In the genomic region with DNA sequence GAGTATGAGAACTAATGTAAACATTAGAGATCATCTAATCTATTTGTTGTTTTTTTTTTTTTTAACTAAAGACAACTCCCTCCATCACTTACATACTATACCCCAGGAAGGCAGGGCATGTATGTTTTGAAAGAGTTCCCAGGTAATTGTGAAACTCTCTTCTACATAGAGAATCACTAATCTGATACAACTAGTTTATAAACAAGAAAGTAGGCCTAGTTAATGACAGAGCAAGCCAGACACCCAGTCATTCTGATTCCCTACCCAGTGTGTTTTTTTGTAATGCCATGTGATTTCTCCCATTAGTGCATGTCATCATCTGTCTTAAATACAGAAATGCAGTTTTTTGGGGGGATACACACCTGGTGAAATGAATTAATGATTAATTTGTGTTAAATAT, we compare ENCODE assay signal across 16 cellular contexts.
DNase-seq lines count a peak whose midpoint lies in the region; ATAC-seq and TF ChIP-seq lines count a peak whose summit lies in the region.
"Had no signal": no experiment of that assay in that cellular context is flagged by ENCODE, and none has a peak within 500 bp of the region (broad histone marks: within the 10 kb centered on the region; RNA-seq: fewer than 3 reads in every experiment).

No MANE protein-coding gene starts in this region.

- no peak overlapping the region for H3K4me3 ChIP-seq in LNCaP clone FGC (ENCODE audit: low read depth, low read length)
- no peak overlapping the region for H3K4me3 ChIP-seq in ascending aorta
- H3K4me3 ChIP-seq: K562 had no signal

- H3K4me1 ChIP-seq in ascending aorta, result no peaks in the 10 kb centered on the region
- H3K4me1 ChIP-seq: BE2C had no signal

- H3K36me3 Mint-ChIP-seq in activated naive CD8-positive, alpha-beta T cell, result peaks cover 16% of the 10 kb centered on the region
- H3K36me3 Mint-ChIP-seq in activated naive CD8-positive, alpha-beta T cell treated with anti-CD3 and anti-CD28 coated beads, Interleukin-2, amount 50 U/mL, for 24 hours (ENCODE audit: low read depth), result peaks cover 22% of the 10 kb centered on the region
- peaks cover 5 to 55% (median 39%) of the 10 kb centered on the region in 3 donors for H3K36me3 Mint-ChIP-seq in immature natural killer cell

- no peak for ATAC-seq in activated naive CD8-positive, alpha-beta T cell treated with anti-CD3 and anti-CD28 coated beads, Interleukin-2, amount 50 U/mL, for 24 hours
- ATAC-seq: K562 had no signal

- H3K27ac Mint-ChIP-seq in activated naive CD8-positive, alpha-beta T cell, result peak overlapping the region; percentile 58
- no peak overlapping the region for H3K27ac Mint-ChIP-seq in activated naive CD8-positive, alpha-beta T cell treated with anti-CD3 and anti-CD28 coated beads, Interleukin-2, amount 50 U/mL, for 24 hours
- H3K27ac Mint-ChIP-seq in immature natural killer cell, result peak overlapping the region in 4 of 6 donors; percentile 33 to 67 (median 51)
- H3K27ac Mint-ChIP-seq: HFFc6 had no signal

- H3K4me1 Mint-ChIP-seq in activated naive CD8-positive, alpha-beta T cell (ENCODE audit: low read depth), result peaks cover 38% of the 10 kb centered on the region
- peaks cover 18% of the 10 kb centered on the region for H3K4me1 Mint-ChIP-seq in activated naive CD8-positive, alpha-beta T cell treated with anti-CD3 and anti-CD28 coated beads, Interleukin-2, amount 50 U/mL, for 24 hours
- peaks cover 14 to 37% of the 10 kb centered on the region in 2 donors for H3K4me1 Mint-ChIP-seq in immature natural killer cell

- DNase-seq in activated naive CD8-positive, alpha-beta T cell treated with anti-CD3 and anti-CD28 coated beads, Interleukin-2, amount 50 U/mL, for 24 hours, result no peak
- DNase-seq in LNCaP clone FGC (ENCODE audit: low read depth) (peak; percentile 59), immature natural killer cell (no peak), NOMO-1 treated with dmso at 0.1 percent for 144 hours (lab: John Stamatoyannopoulos, UW; ENCODE audit: unreplicated experiment) (no peak), ascending aorta (ENCODE audit: low spot score in 2 of 2) (no peak), HUDEP-2 (lab: John Stamatoyannopoulos, UW; ENCODE audit: unreplicated experiment in 76 of 76) (no peak)
- DNase-seq: BE2C; Caco-2; CD8-positive, alpha-beta memory T cell; DMS53; GF-D8; HCEC 1CT; HFFc6 had no signal

- TF ChIP-seq CTCF in LNCaP clone FGC (IDR thresholded peaks at IDR 0.05; ENCODE audit: control insufficient read depth, extremely low read depth, insufficient read depth), result no peak
- TF ChIP-seq CTCF in ascending aorta (IDR thresholded peaks at IDR 0.05), result no peak

- no peaks in the 10 kb centered on the region for H3K9me3 Mint-ChIP-seq in activated naive CD8-positive, alpha-beta T cell (ENCODE audit: low read depth)
- no peaks in the 10 kb centered on the region for H3K9me3 Mint-ChIP-seq in activated naive CD8-positive, alpha-beta T cell treated with anti-CD3 and anti-CD28 coated beads, Interleukin-2, amount 50 U/mL, for 24 hours
- no peaks in the 10 kb centered on the region for H3K9me3 Mint-ChIP-seq in immature natural killer cell
- H3K9me3 Mint-ChIP-seq: CD8-positive, alpha-beta memory T cell; HFFc6 had no signal

- no peaks in the 10 kb centered on the region for H3K9me3 ChIP-seq in ascending aorta
- H3K9me3 ChIP-seq: BE2C, Caco-2 had no signal

- intact Hi-C loops in ascending aorta (cut with DNase I), result loop anchor here (10.0 kb wide), 1 partner anchor 298 kb away; no protein-coding TSS in a partner anchor

- H3K4me3 Mint-ChIP-seq in activated naive CD8-positive, alpha-beta T cell, result no peak overlapping the region
- no peak overlapping the region for H3K4me3 Mint-ChIP-seq in activated naive CD8-positive, alpha-beta T cell treated with anti-CD3 and anti-CD28 coated beads, Interleukin-2, amount 50 U/mL, for 24 hours
- no peak overlapping the region for H3K4me3 Mint-ChIP-seq in immature natural killer cell
- H3K4me3 Mint-ChIP-seq: CD8-positive, alpha-beta memory T cell; HFFc6 had no signal

- H3K27ac ChIP-seq in ascending aorta, result no peak overlapping the region
- H3K27ac ChIP-seq: C4-2B had no signal

- no peaks in the 10 kb centered on the region for H3K27me3 ChIP-seq in ascending aorta
- H3K27me3 ChIP-seq: BE2C had no signal

- no peaks in the 10 kb centered on the region for H3K27me3 Mint-ChIP-seq in activated naive CD8-positive, alpha-beta T cell
- H3K27me3 Mint-ChIP-seq in activated naive CD8-positive, alpha-beta T cell treated with anti-CD3 and anti-CD28 coated beads, Interleukin-2, amount 50 U/mL, for 24 hours, result no peaks in the 10 kb centered on the region
- H3K27me3 Mint-ChIP-seq in immature natural killer cell (ENCODE audit: low read depth in 3 of 3), result no peaks in the 10 kb centered on the region
- H3K27me3 Mint-ChIP-seq: CD8-positive, alpha-beta memory T cell had no signal

- peaks cover 3 to 43% of the 10 kb centered on the region in 2 donors for H3K36me3 ChIP-seq in ascending aorta
